In the genomic region with DNA sequence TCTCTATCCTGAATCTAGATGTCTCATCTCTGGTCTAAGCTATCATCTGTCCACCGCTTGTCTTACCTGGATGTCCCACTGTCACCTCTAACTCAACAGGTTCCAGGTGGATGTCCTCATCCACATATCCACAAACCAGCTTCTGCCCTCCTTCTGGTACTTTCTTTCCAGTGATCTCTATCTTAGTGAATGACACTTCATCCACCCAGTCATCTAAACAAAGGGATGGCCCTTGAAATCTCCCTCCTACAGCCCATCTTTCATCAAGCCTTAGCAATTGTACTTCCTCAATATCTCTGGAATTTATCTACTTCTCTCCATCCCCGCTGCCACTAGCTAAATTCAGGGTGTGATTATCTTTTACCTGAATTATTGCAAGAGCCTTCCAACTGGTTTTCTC, we compare ENCODE assay signal across 21 cellular contexts.
"Had no signal": no experiment of that assay in that cellular context is flagged by ENCODE, and none has a peak within 500 bp of the region (broad histone marks: within the 10 kb centered on the region; RNA-seq: fewer than 3 reads in every experiment).

No MANE protein-coding gene starts in this region.

- H3K9me3 Mint-ChIP-seq: activated CD4-positive, alpha-beta T cell treated with anti-CD3 and anti-CD28 coated beads, Interleukin-2, amount 10 ng/mL, durations not matched to agents 24 days and 14 days; activated CD8-positive, alpha-beta T cell treated with anti-CD3 and anti-CD28 coated beads for 36 hours; activated naive CD4-positive, alpha-beta T cell treated with anti-CD3 and anti-CD28 coated beads, Interleukin-2, amount 50 U/mL, for 24 hours; activated T-helper 1 cell treated with anti-CD3 and anti-CD28 coated beads, Interleukin-12 subunit alpha, Interleukin-12 subunit beta, Interleukin-2, Interleukin-4 antibody, amounts not matched to agents 30 ng/mL and 10 ng/mL and 1 ng/mL, durations not matched to agents 14 hours and 24 hours and 36 hours; memory B cell had no signal

- H3K4me1 Mint-ChIP-seq: activated CD4-positive, alpha-beta T cell treated with anti-CD3 and anti-CD28 coated beads, Interleukin-2, amount 10 ng/mL, durations not matched to agents 24 days and 14 days; activated CD8-positive, alpha-beta memory T cell treated with anti-CD3 and anti-CD28 coated beads, Interleukin-2, amount 10 ng/mL, durations not matched to agents 7 days and 5 days; activated naive CD4-positive, alpha-beta T cell treated with anti-CD3 and anti-CD28 coated beads, Interleukin-2, amount 50 U/mL, for 24 hours; memory B cell had no signal

- H3K27me3 Mint-ChIP-seq: activated CD4-positive, alpha-beta T cell treated with anti-CD3 and anti-CD28 coated beads, Interleukin-2, amount 10 ng/mL, durations not matched to agents 24 days and 14 days had no signal

- H3K36me3 ChIP-seq: thyroid gland had no signal

- H3K36me3 Mint-ChIP-seq: activated CD8-positive, alpha-beta memory T cell treated with anti-CD3 and anti-CD28 coated beads, Interleukin-2, amount 10 ng/mL, durations not matched to agents 7 days and 5 days; activated naive CD4-positive, alpha-beta T cell treated with anti-CD3 and anti-CD28 coated beads, Interleukin-2, amount 50 U/mL, for 24 hours; memory B cell had no signal

- H3K4me3 Mint-ChIP-seq: activated CD4-positive, alpha-beta T cell treated with anti-CD3 and anti-CD28 coated beads, Interleukin-2, amount 10 ng/mL, durations not matched to agents 24 days and 14 days; activated CD8-positive, alpha-beta memory T cell treated with anti-CD3 and anti-CD28 coated beads, Interleukin-2, amount 10 ng/mL, durations not matched to agents 7 days and 5 days; activated CD8-positive, alpha-beta T cell treated with anti-CD3 and anti-CD28 coated beads for 36 hours; activated naive CD4-positive, alpha-beta T cell treated with anti-CD3 and anti-CD28 coated beads, Interleukin-2, amount 50 U/mL, for 24 hours; activated T-helper 1 cell treated with anti-CD3 and anti-CD28 coated beads, Interleukin-12 subunit alpha, Interleukin-12 subunit beta, Interleukin-2, Interleukin-4 antibody, amounts not matched to agents 30 ng/mL and 10 ng/mL and 1 ng/mL, durations not matched to agents 14 hours and 24 hours and 36 hours; memory B cell had no signal

- H3K9me3 ChIP-seq: body of pancreas, thyroid gland had no signal

- H3K27me3 ChIP-seq: body of pancreas, thyroid gland had no signal

- H3K27ac ChIP-seq: body of pancreas, thyroid gland had no signal

- H3K4me1 ChIP-seq: body of pancreas, thyroid gland had no signal

- ATAC-seq: activated CD4-positive, CD25-positive, alpha-beta regulatory T cell treated with anti-CD3 and anti-CD28 coated beads, Interleukin-2, amount 50 U/mL, for 24 hours; activated CD8-positive, alpha-beta memory T cell treated with anti-CD3 and anti-CD28 coated beads, Interleukin-2, amount 10 ng/mL, durations not matched to agents 7 days and 5 days; activated CD8-positive, alpha-beta T cell treated with anti-CD3 and anti-CD28 coated beads for 36 hours; body of pancreas; left cardiac atrium; stimulated activated naive CD8-positive, alpha-beta T cell treated with anti-CD3 and anti-CD28 coated beads, Interleukin-15, Interleukin-2, amounts not matched to agents 100 U/mL and 50 U/mL, for 24 hours had no signal

- H3K4me3 ChIP-seq: body of pancreas, thyroid gland had no signal

- DNase-seq: activated CD4-positive, alpha-beta T cell treated with anti-CD3 and anti-CD28 coated beads, Interleukin-2, amount 10 ng/mL, durations not matched to agents 24 days and 14 days; activated CD8-positive, alpha-beta memory T cell treated with anti-CD3 and anti-CD28 coated beads, Interleukin-2, amount 10 ng/mL, durations not matched to agents 7 days and 5 days; activated CD8-positive, alpha-beta T cell treated with anti-CD3 and anti-CD28 coated beads for 36 hours; activated gamma-delta T cell; activated T-cell treated with anti-CD3 and anti-CD28 coated beads for 4 hours; body of pancreas; dermis blood vessel endothelial cell; effector memory CD4-positive, alpha-beta T cell; left cardiac atrium; stimulated activated CD4-positive, alpha-beta T cell treated with anti-CD3 and anti-CD28 coated beads, Interleukin-12 subunit alpha, Interleukin-12 subunit beta, amount 100 ng/mL, for 4 hours; stimulated activated CD4-positive, alpha-beta T cell treated with anti-CD3 and anti-CD28 coated beads, Interleukin-4, amount 100 ng/mL, for 4 hours; stimulated activated naive CD8-positive, alpha-beta T cell treated with anti-CD3 and anti-CD28 coated beads, Interleukin-15, Interleukin-2, amounts not matched to agents 100 U/mL and 50 U/mL, for 24 hours had no signal

- H3K27ac Mint-ChIP-seq: activated CD8-positive, alpha-beta memory T cell treated with anti-CD3 and anti-CD28 coated beads, Interleukin-2, amount 10 ng/mL, durations not matched to agents 7 days and 5 days; activated CD8-positive, alpha-beta T cell treated with anti-CD3 and anti-CD28 coated beads for 36 hours; activated T-helper 1 cell treated with anti-CD3 and anti-CD28 coated beads, Interleukin-12 subunit alpha, Interleukin-12 subunit beta, Interleukin-2, Interleukin-4 antibody, amounts not matched to agents 30 ng/mL and 10 ng/mL and 1 ng/mL, durations not matched to agents 14 hours and 24 hours and 36 hours; memory B cell; progenitor cell of endocrine pancreas had no signal

- FAIRE-seq: endothelial cell of umbilical vein, frontal cortex, islet of Langerhans had no signal
